8 cellular contexts compared by ENCODE assay signal in genomic region chr11:106021967-106022794, GRCh38. TPM values are rescaled to one million over a fixed set of nuclear protein-coding genes. Genes with fewer than 3 reads are reported as not detected.
A peak's percentile ranks its signal among the peaks of the same experiment; 100 is the strongest.
DNase-seq lines count a peak whose midpoint lies in the region; ATAC-seq, FAIRE-seq and TF ChIP-seq lines count a peak whose summit lies in the region.

Gene MSANTD4, minus strand, starts transcription at chr11:106022240. Its CDS starts 11,323 bp downstream, at chr11:106010917.

- H3K36me3 ChIP-seq in heart right ventricle (no peaks in the 10 kb centered on the region), upper lobe of left lung (no peaks in the 10 kb centered on the region)

- H3K27ac ChIP-seq in heart right ventricle (peak within 1 kb of the TSS; percentile 53 to 87 (median 84)), upper lobe of left lung (peak within 1 kb of the TSS; percentile 73 to 90 (median 84))

- no peak for TF ChIP-seq EP300 in upper lobe of left lung (IDR thresholded peaks at IDR 0.05)

- peak; percentile 93 for FAIRE-seq in GM12891 (lab: Jason Lieb, UNC)

- intact Hi-C loops in T-helper 1 cell treated with Interleukin-12 subunit alpha and Interleukin-12 subunit beta and Interleukin-4 antibody, amounts not matched to agents 30 ng/mL and 1 ng/mL, for 36 hours (cut with micrococcal nuclease), result loop anchor here (1.0 to 5.0 kb wide), 8 partner anchors 55 to 1837 kb away; partner anchors contain the start of genes AASDHPPT, ALKBH8, CARD16 and CASP4
- intact Hi-C loops in heart right ventricle (cut with DNase I) (loop anchor here in 8 of 10 donors (1.0 to 5.0 kb wide), 3 partner anchors 55 kb away; partner anchors contain the start of genes AASDHPPT (in 8 of the 8) and KBTBD3 (in 8 of the 8)), posterior cingulate gyrus (cut with DNase I) (loop anchor here (1.0 kb wide), 1 partner anchor 55 kb away; the partner anchor contains the start of genes AASDHPPT and KBTBD3)

- H3K27me3 ChIP-seq in heart right ventricle (peaks cover 0 to 6% (median 0%) of the 10 kb centered on the region in 7 donors), upper lobe of left lung (no peaks in the 10 kb centered on the region)

- DNase-seq in GM12891 (ENCODE audit: insufficient read length, low spot score) (peak; percentile 73), NCI-H146 treated with DMSO at 0.1 percent for 48 hours (lab: John Stamatoyannopoulos, UW; ENCODE audit: unreplicated experiment) (peak; percentile 97), amniotic stem cell (lab: John Stamatoyannopoulos, UW) (peak; percentile 99), heart right ventricle (peak; percentile 98 to 100), posterior cingulate gyrus (peak; percentile 99 to 100 (median 100)), upper lobe of left lung (peak; percentile 93 to 99)

- WGBS in heart right ventricle, 2 donors, result 1% methylated on average over 48 of the region's 48 CpGs
- WGBS in upper lobe of left lung, 2 donors, result 2 to 3% methylated on average over 16 to 44 of the region's 48 CpGs

- H3K4me3 ChIP-seq in heart right ventricle (peak within 1 kb of the TSS; percentile 71 to 95 (median 81)), upper lobe of left lung (peak within 1 kb of the TSS; percentile 67 to 97 (median 94))

- TF ChIP-seq POLR2A in GM12891 (IDR thresholded peaks at IDR 0.05; ENCODE audit: low read depth, low read length) (no peak; the same call in 1 of the 2 replicates), upper lobe of left lung (IDR thresholded peaks at IDR 0.05) (peak in 3 of 4 donors; percentile 17 to 70 (median 47))

- TF ChIP-seq CTCF in heart right ventricle (IDR thresholded peaks at IDR 0.05), result peak in 1 of 9 donors; percentile 24
- peak in 4 of 6 experiments; percentile 24 to 41 (median 32) for TF ChIP-seq CTCF in upper lobe of left lung (IDR thresholded peaks at IDR 0.05)

- H3K4me1 ChIP-seq in heart right ventricle, result peaks cover 4 to 46% (median 31%) of the 10 kb centered on the region in 9 donors
- H3K4me1 ChIP-seq in upper lobe of left lung, result peaks cover 13 to 37% (median 29%) of the 10 kb centered on the region in 4 donors

- H3K9me3 ChIP-seq in heart right ventricle, result peaks cover 0 to 4% (median 0%) of the 10 kb centered on the region in 11 donors
- no peaks in the 10 kb centered on the region for H3K9me3 ChIP-seq in upper lobe of left lung

- peak; percentile 99 for ATAC-seq in HG02840 (IDR thresholded peaks at IDR 0.05; ENCODE audit: low FRiP score, unreplicated experiment)
- ATAC-seq in heart right ventricle, result peak; percentile 98 to 100 (median 99)
- peak; percentile 100 for ATAC-seq in upper lobe of left lung (ENCODE audit: low FRiP score in 2 of 2)

TF ChIP-seq in GM12891, 5 proteins besides CTCF, POLR2A, EP300 and RAD21:
- TF ChIP-seq POU2F2 (IDR thresholded peaks at IDR 0.05; ENCODE audit: low read depth, low read length) (0 out of 2 replicates have a peak, but pooled peaks have one; percentile 25), POLR2AphosphoS5 (IDR thresholded peaks at IDR 0.05; ENCODE audit: low read depth, low read length) (no peak), TAF1 (IDR thresholded peaks at IDR 0.05; ENCODE audit: low read depth, low read length) (peak; percentile 36; the same call in 1 of the 2 replicates), PAX5 (IDR thresholded peaks at IDR 0.05; ENCODE audit: insufficient read depth, low read length, severe bottlenecking) (no peak), SPI1 (IDR thresholded peaks at IDR 0.05; ENCODE audit: low read depth, low read length) (no peak)

RNA-seq across cellular contexts. Expression of gene MSANTD4, which starts in this region (rescaled TPM):
- 8.8 TPM for polyA plus RNA-seq in GM12891 (2012; ENCODE audit: low read depth, missing spikeins)
- 16.8 and 19.8 TPM in 2 replicates for total RNA-seq in T-helper 1 cell treated with Interleukin-12 subunit alpha and Interleukin-12 subunit beta and Interleukin-4 antibody, amounts not matched to agents 30 ng/mL and 1 ng/mL, for 36 hours
- 10 to 100 TPM; 16.4 to 30.5 (median 22.5) TPM for total RNA-seq in heart right ventricle
- polyA plus RNA-seq in heart right ventricle, result 10 to 100 TPM in 1 of 2 donors, 1 to 10 TPM in 1; 7.7 to 11.0 TPM
- 10 to 100 TPM; 15.4 to 44.3 (median 21.8) TPM for total RNA-seq in upper lobe of left lung

Comparison
In these comparisons a context has a peak if more than half of its experiments do, and no peak if none do; other contexts are left out.
1. Peak in every context shown above with its lines: DNase-seq, ATAC-seq, H3K4me3 ChIP-seq and H3K27ac ChIP-seq.